ENCODE assay signal across 11 cellular contexts in genomic region chr9:123548749-123549545, GRCh38.
A peak's percentile ranks its signal among the peaks of the same experiment; 100 is the strongest.
DNase-seq lines count a peak whose midpoint lies in the region; ATAC-seq, FAIRE-seq and TF ChIP-seq lines count a peak whose summit lies in the region.
"Had no signal": no experiment of that assay in that cellular context is flagged by ENCODE, and none has a peak within 500 bp of the region (broad histone marks: within the 10 kb centered on the region; RNA-seq: fewer than 3 reads in every experiment).

No MANE protein-coding gene starts in this region.

- intact Hi-C loops in activated CD4-positive, alpha-beta memory T cell treated with anti-CD3 and anti-CD28 coated beads for 36 hours (cut with micrococcal nuclease), result loop anchor here (5.0 kb wide), 2 partner anchors 93 to 378 kb away; no protein-coding TSS in a partner anchor

- H3K27ac ChIP-seq in lung (ENCODE audit: low read depth in 1 of 2, low read length in 1 of 2), result no peak overlapping the region
- H3K27ac ChIP-seq: ascending aorta had no signal

- CTCF ChIA-PET in activated CD4-positive, alpha-beta memory T cell treated with anti-CD3 and anti-CD28 coated beads for 36 hours (lab: Charles Lee), result no interaction called here
- CTCF ChIA-PET in activated CD4-positive, alpha-beta memory T cell treated with anti-CD3 and anti-CD28 coated beads, Interleukin-2, amount 10 ng/mL, durations not matched to agents 7 days and 5 days (lab: Charles Lee), result no interaction called here

- POLR2A ChIA-PET in activated CD4-positive, alpha-beta memory T cell treated with anti-CD3 and anti-CD28 coated beads for 36 hours (lab: Charles Lee), result interaction anchor here (0.9 kb wide), 1 partner anchor 11 kb away, joined by 4 read pairs; no protein-coding TSS in a partner anchor
- POLR2A ChIA-PET in activated CD4-positive, alpha-beta memory T cell treated with anti-CD3 and anti-CD28 coated beads, Interleukin-2, amount 10 ng/mL, durations not matched to agents 7 days and 5 days (lab: Charles Lee), result no interaction called here

- ATAC-seq in lung (ENCODE audit: insufficient read depth, low FRiP score), result peak; percentile 27

- H3K27ac Mint-ChIP-seq in activated CD4-positive, alpha-beta memory T cell treated with anti-CD3 and anti-CD28 coated beads for 36 hours, result peak overlapping the region; percentile 53
- H3K27ac Mint-ChIP-seq in activated CD4-positive, alpha-beta memory T cell treated with anti-CD3 and anti-CD28 coated beads, Interleukin-2, amount 10 ng/mL, durations not matched to agents 7 days and 5 days, result no peak overlapping the region

- in situ Hi-C loops in HAP-1 (cut with MboI; ENCODE audit: low sequenced_read_pairs), result loop anchor here (10.0 to 25.0 kb wide), 2 partner anchors 486 to 763 kb away; no protein-coding TSS in a partner anchor

- H3K9me3 ChIP-seq in lung (ENCODE audit: control insufficient read depth in 2 of 2, insufficient read depth in 1 of 2, low read length in 1 of 2) (no peaks in the 10 kb centered on the region), HAP-1 (no peaks in the 10 kb centered on the region)
- H3K9me3 ChIP-seq: ascending aorta had no signal

- H3K4me1 ChIP-seq in lung (ENCODE audit: control insufficient read depth in 2 of 2, insufficient read depth in 2 of 2, low read length in 2 of 2) (no peaks in the 10 kb centered on the region), HAP-1 (no peaks in the 10 kb centered on the region)
- H3K4me1 ChIP-seq: ascending aorta had no signal

- no peaks in the 10 kb centered on the region for H3K9me3 Mint-ChIP-seq in activated CD4-positive, alpha-beta memory T cell treated with anti-CD3 and anti-CD28 coated beads for 36 hours
- H3K9me3 Mint-ChIP-seq in activated CD4-positive, alpha-beta memory T cell treated with anti-CD3 and anti-CD28 coated beads, Interleukin-2, amount 10 ng/mL, durations not matched to agents 7 days and 5 days, result no peaks in the 10 kb centered on the region

- WGBS in lung, 2 donors, result 49 to 67% methylated on average over 9 of the region's 9 CpGs

- H3K4me3 ChIP-seq in lung, result no peak overlapping the region
- no peak overlapping the region for H3K4me3 ChIP-seq in HAP-1
- H3K4me3 ChIP-seq: ascending aorta had no signal

- TF ChIP-seq CTCF in lung (IDR thresholded peaks at IDR 0.05; ENCODE audit: control extremely low read depth, extremely low read depth), result no peak

- FAIRE-seq in RCC 7860 (lab: Jason Lieb, UNC), result no peak

- no peak overlapping the region for H3K4me3 Mint-ChIP-seq in activated CD4-positive, alpha-beta memory T cell treated with anti-CD3 and anti-CD28 coated beads for 36 hours
- no peak overlapping the region for H3K4me3 Mint-ChIP-seq in activated CD4-positive, alpha-beta memory T cell treated with anti-CD3 and anti-CD28 coated beads, Interleukin-2, amount 10 ng/mL, durations not matched to agents 7 days and 5 days

- no peaks in the 10 kb centered on the region for H3K27me3 Mint-ChIP-seq in activated CD4-positive, alpha-beta memory T cell treated with anti-CD3 and anti-CD28 coated beads for 36 hours
- no peaks in the 10 kb centered on the region for H3K27me3 Mint-ChIP-seq in activated CD4-positive, alpha-beta memory T cell treated with anti-CD3 and anti-CD28 coated beads, Interleukin-2, amount 10 ng/mL, durations not matched to agents 7 days and 5 days

- H3K27me3 ChIP-seq in lung (ENCODE audit: control insufficient read depth, insufficient read depth) (no peaks in the 10 kb centered on the region), HAP-1 (ENCODE audit: low read depth) (no peaks in the 10 kb centered on the region)
- H3K27me3 ChIP-seq: ascending aorta had no signal

- peak; percentile 80 for DNase-seq in activated CD4-positive, alpha-beta memory T cell treated with anti-CD3 and anti-CD28 coated beads for 36 hours
- DNase-seq in activated CD4-positive, alpha-beta memory T cell treated with anti-CD3 and anti-CD28 coated beads, Interleukin-2, amount 10 ng/mL, durations not matched to agents 7 days and 5 days, result no peak
- DNase-seq in activated CD8-positive, alpha-beta memory T cell treated with anti-CD3 and anti-CD28 coated beads, Interleukin-2, amount 50 U/mL, for 48 hours, result peak; percentile 70
- DNase-seq in lung (ENCODE audit: low spot score) (no peak), RCC 7860 (ENCODE audit: low spot score) (no peak), HAP-1 (ENCODE audit: low spot score in 2 of 2) (no peak), NCI-H146 (lab: John Stamatoyannopoulos, UW) (no peak)
- peak; percentile 33 for DNase-seq in stimulated activated CD8-positive, alpha-beta memory T cell treated with anti-CD3 and anti-CD28 coated beads, Interleukin-7, amount 100 ng/mL, for 24 hours (ENCODE audit: low read depth)
- DNase-seq: IMR-90, retina had no signal

- peaks cover 24% of the 10 kb centered on the region for H3K4me1 Mint-ChIP-seq in activated CD4-positive, alpha-beta memory T cell treated with anti-CD3 and anti-CD28 coated beads for 36 hours (ENCODE audit: low read depth)
- no peaks in the 10 kb centered on the region for H3K4me1 Mint-ChIP-seq in activated CD4-positive, alpha-beta memory T cell treated with anti-CD3 and anti-CD28 coated beads, Interleukin-2, amount 10 ng/mL, durations not matched to agents 7 days and 5 days

- no peaks in the 10 kb centered on the region for H3K36me3 Mint-ChIP-seq in activated CD4-positive, alpha-beta memory T cell treated with anti-CD3 and anti-CD28 coated beads for 36 hours
- no peaks in the 10 kb centered on the region for H3K36me3 Mint-ChIP-seq in activated CD4-positive, alpha-beta memory T cell treated with anti-CD3 and anti-CD28 coated beads, Interleukin-2, amount 10 ng/mL, durations not matched to agents 7 days and 5 days (ENCODE audit: low read depth)

- no peaks in the 10 kb centered on the region for H3K36me3 ChIP-seq in lung (ENCODE audit: control insufficient read depth in 2 of 2, insufficient read depth in 2 of 2, low read length in 2 of 2)
- H3K36me3 ChIP-seq in HAP-1 (replicated peaks), result no peaks in the 10 kb centered on the region
- H3K36me3 ChIP-seq: ascending aorta had no signal

Comparison
In these comparisons a context has a peak if more than half of its experiments do, and no peak if none do; other contexts are left out.
1. DNase-seq: peak in activated CD4-positive, alpha-beta memory T cell treated with anti-CD3 and anti-CD28 coated beads for 36 hours (single experiment), activated CD8-positive, alpha-beta memory T cell treated with anti-CD3 and anti-CD28 coated beads, Interleukin-2, amount 50 U/mL, for 48 hours (single experiment) and stimulated activated CD8-positive, alpha-beta memory T cell treated with anti-CD3 and anti-CD28 coated beads, Interleukin-7, amount 100 ng/mL, for 24 hours (single experiment); none in activated CD4-positive, alpha-beta memory T cell treated with anti-CD3 and anti-CD28 coated beads, Interleukin-2, amount 10 ng/mL, durations not matched to agents 7 days and 5 days (single experiment), lung (single experiment), RCC 7860 (single experiment), HAP-1 (0 of 2) and NCI-H146 (single experiment).